ENCODE assay signal across 9 cellular contexts in the genomic region with DNA sequence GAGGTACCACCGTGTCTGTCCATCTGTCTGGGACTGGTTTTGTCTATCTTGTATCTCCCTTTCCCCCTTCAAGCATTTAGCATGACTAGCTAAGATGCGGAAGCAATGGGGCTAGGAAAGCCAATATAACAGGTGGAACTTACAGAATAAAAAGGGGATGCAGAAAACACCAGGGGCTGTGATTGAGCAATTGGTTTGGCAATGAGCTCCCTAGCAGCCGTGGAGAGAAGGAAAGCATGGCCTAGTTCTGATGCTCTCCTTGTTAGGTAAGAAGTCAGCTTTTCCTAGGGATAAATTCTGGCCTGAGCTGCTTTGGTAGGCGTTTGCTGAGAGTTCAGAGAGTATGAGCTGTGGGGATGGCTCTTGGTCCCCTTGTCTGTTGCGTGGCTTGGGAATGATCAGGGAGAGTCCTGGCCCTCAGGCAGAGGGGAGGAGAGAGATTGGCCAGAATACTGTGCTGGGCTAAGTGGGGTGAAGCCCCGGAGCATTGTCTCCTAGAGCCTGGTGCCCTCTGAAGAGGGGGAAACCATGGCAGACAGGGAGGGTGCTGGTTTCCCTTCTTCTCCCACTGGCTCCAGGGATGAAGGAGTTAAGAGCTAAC. TPM values are rescaled to one million over a fixed set of nuclear protein-coding genes. Genes with fewer than 3 reads are reported as not detected.
DNase-seq lines count a peak whose midpoint lies in the region; ATAC-seq and TF ChIP-seq lines count a peak whose summit lies in the region.
"Had no signal": no experiment of that assay in that cellular context is flagged by ENCODE, and none has a peak within 500 bp of the region (broad histone marks: within the 10 kb centered on the region; RNA-seq: fewer than 3 reads in every experiment).

No MANE protein-coding gene starts in this region.

- H3K4me1 ChIP-seq in KMS-11 (ENCODE audit: low read depth, poor library complexity, severe bottlenecking): peaks cover 15% of the 10 kb centered on the region

- H3K27me3 Mint-ChIP-seq in natural killer cell (ENCODE audit: low read depth in 2 of 2): no peaks in the 10 kb centered on the region

- H2AFZ ChIP-seq in KMS-11 (ENCODE audit: low read depth): no peak overlapping the region

- peaks cover 31 to 55% of the 10 kb centered on the region in 2 donors for H3K4me1 Mint-ChIP-seq in natural killer cell

- no peaks in the 10 kb centered on the region for H3K9me3 Mint-ChIP-seq in natural killer cell

- H3K36me3 ChIP-seq in BJ (ENCODE audit: control insufficient read depth, insufficient read depth, low read length) (peaks cover 47% of the 10 kb centered on the region), KMS-11 (ENCODE audit: insufficient read depth) (no peaks in the 10 kb centered on the region)

- H3K4me2 ChIP-seq in KMS-11: peak overlapping the region; percentile 48

- H3K79me2 ChIP-seq in KMS-11 (ENCODE audit: insufficient read depth, low read depth): peaks cover 34% of the 10 kb centered on the region

- DNase-seq in BJ (ENCODE audit: low read depth) (no peak), cardiac fibroblast (ENCODE audit: low read depth in 2 of 2) (no peak), natural killer cell (no peak), Ammon's horn (ENCODE audit: low spot score) (no peak), KG1 (lab: John Stamatoyannopoulos, UW) (no peak), GM10248 (ENCODE audit: extremely low spot score) (no peak)
- DNase-seq: effector CD4-positive, alpha-beta T cell had no signal

- intact Hi-C loops in natural killer cell (cut with micrococcal nuclease): loop anchor here (5.0 kb wide), 1 partner anchor 34 kb away; no protein-coding TSS in a partner anchor

- H3K27me3 ChIP-seq in BJ (ENCODE audit: control insufficient read depth, insufficient read depth, low read length) (no peaks in the 10 kb centered on the region), KMS-11 (ENCODE audit: insufficient read depth, low read depth) (no peaks in the 10 kb centered on the region)

- CTCF ChIA-PET in BJ (lab: Yijun Ruan, JAX) (interaction anchor here (1.1 to 13.6 kb wide), 15 partner anchors 10 to 111 kb away, joined by 3 to 467 read pairs (median 6); a partner anchor contains a TSS), GM10248 (lab: Yijun Ruan, JAX) (interaction anchor here (0.9 to 12.8 kb wide), 21 partner anchors 9 to 312 kb away, joined by 3 to 565 read pairs (median 8); a partner anchor contains a TSS)

- H3K27ac ChIP-seq in KMS-11: no peak overlapping the region

- H3K4me3 Mint-ChIP-seq in natural killer cell: peak overlapping the region; percentile 85

- H3K9ac ChIP-seq in KMS-11: no peak overlapping the region

- H3K27ac Mint-ChIP-seq in natural killer cell: peak overlapping the region; percentile 63 to 67

- no peak for ATAC-seq in natural killer cell
- no peak for ATAC-seq in HG02623 (IDR thresholded peaks at IDR 0.05; ENCODE audit: unreplicated experiment)

- no peaks in the 10 kb centered on the region for H4K20me1 ChIP-seq in KMS-11 (ENCODE audit: insufficient read depth)

- no peak for TF ChIP-seq CTCF in BJ (IDR thresholded peaks at IDR 0.05; ENCODE audit: insufficient read depth, low read depth, low read length)
- no peak for TF ChIP-seq CTCF in KMS-11 (conservative IDR thresholded peaks at IDR 0.05; ENCODE audit: low read depth, low read length)
- no peak for TF ChIP-seq CTCF in cardiac fibroblast (IDR thresholded peaks at IDR 0.05; ENCODE audit: low read depth, low read length)
- TF ChIP-seq CTCF in natural killer cell (IDR thresholded peaks at IDR 0.05): no peak
- no peak for TF ChIP-seq CTCF in GM10248 (IDR thresholded peaks at IDR 0.05; ENCODE audit: control extremely low read depth, extremely low read depth, low read depth, missing control alignments)

- H3K36me3 Mint-ChIP-seq in natural killer cell: no peaks in the 10 kb centered on the region

- POLR2A ChIA-PET in BJ (lab: Charles Lee) (interaction anchor here (0.6 to 1.3 kb wide), 2 partner anchors 9 to 43 kb away, joined by 3 to 8 read pairs; no protein-coding TSS in a partner anchor), GM10248 (lab: Yijun Ruan, JAX) (interaction anchor here (1.6 to 2.6 kb wide), 3 partner anchors 10 to 16 kb away, joined by 3 to 22 read pairs (median 10); a partner anchor contains a TSS)

- H3K4me3 ChIP-seq in BJ (ENCODE audit: low read depth, low read length): peak overlapping the region; percentile 77
- no peak overlapping the region for H3K4me3 ChIP-seq in KMS-11 (IDR thresholded peaks at IDR 0.05; ENCODE audit: insufficient read depth, low read depth, low read length)
- H3K4me3 ChIP-seq in cardiac fibroblast (replicated peaks in 1 of 2; ENCODE audit: low read depth in 2 of 2, low read length in 2 of 2): peak overlapping the region; percentile 47 to 69

RNA-seq across cellular contexts. Expression of a gene that starts 7.1 kb away (rescaled TPM):
- 0.85 and 0.89 TPM in 2 replicates for polyA plus RNA-seq in BJ (2011; rRNA removed)
- 2.0 and 4.1 TPM in 2 replicates for polyA minus RNA-seq in BJ (2011; rRNA and poly(A)+ RNA removed)
- total RNA-seq in natural killer cell: 10 to 100 TPM; 55.1 to 57.5 (median 56.2) TPM

RNA-seq across cellular contexts. Expression of a gene that starts 17.4 kb away (rescaled TPM):
- polyA plus RNA-seq in BJ (2011; rRNA removed): 2.7 and 3.0 TPM in 2 replicates
- 7.6 and 8.2 TPM in 2 replicates for polyA minus RNA-seq in BJ (2011; rRNA and poly(A)+ RNA removed)
- total RNA-seq in natural killer cell: 100 to 1,000 TPM; 146 to 201 (median 177) TPM

RNA-seq across cellular contexts. Expression of a gene that starts 47.7 kb away (rescaled TPM):
- polyA plus RNA-seq in BJ (2011; rRNA removed): 0.05 TPM in 1 of 2 replicates, not detected in the other
- not detected in 2 replicates for polyA minus RNA-seq in BJ (2011; rRNA and poly(A)+ RNA removed)
- not detected for total RNA-seq in natural killer cell
